21 cellular contexts compared by ENCODE assay signal in genomic region chr16:11530171-11530940, GRCh38. TPM values are rescaled to one million over a fixed set of nuclear protein-coding genes. Genes with fewer than 3 reads are reported as not detected.
A peak's percentile ranks its signal among the peaks of the same experiment; 100 is the strongest.
DNase-seq lines count a peak whose midpoint lies in the region; ATAC-seq, FAIRE-seq and TF ChIP-seq lines count a peak whose summit lies in the region.
"Had no signal": no experiment of that assay in that cellular context is flagged by ENCODE, and none has a peak within 500 bp of the region (broad histone marks: within the 10 kb centered on the region; RNA-seq: fewer than 3 reads in every experiment).

No MANE protein-coding gene starts in this region.

- no peak overlapping the region for H3K9ac ChIP-seq in neuronal stem cell (ENCODE audit: low read depth, low read length, poor library complexity)
- H3K9ac ChIP-seq in colonic mucosa (ENCODE audit: low read depth in 2 of 2, low read length in 2 of 2) = no peak overlapping the region
- H3K9ac ChIP-seq: parathyroid adenoma had no signal

- H3K14ac ChIP-seq in neuronal stem cell (ENCODE audit: low read length) = no peak overlapping the region

- H3K27me3 ChIP-seq in bronchial epithelial cell (ENCODE audit: control insufficient read depth, insufficient read depth, low read length) = no peaks in the 10 kb centered on the region
- peaks cover 0 to 3% (median 0%) of the 10 kb centered on the region in 3 experiments for H3K27me3 ChIP-seq in neuronal stem cell (ENCODE audit: control insufficient read depth in 3 of 3, insufficient read depth in 3 of 3, low read depth in 1 of 3, low read length in 3 of 3)
- H3K27me3 ChIP-seq in colonic mucosa = no peaks in the 10 kb centered on the region
- no peaks in the 10 kb centered on the region for H3K27me3 ChIP-seq in WERI-Rb-1 (ENCODE audit: insufficient read depth, low read depth, severe bottlenecking)

- H3K27ac ChIP-seq in neuronal stem cell (replicated peaks; ENCODE audit: low read length) (no peak overlapping the region), colonic mucosa (no peak overlapping the region), WERI-Rb-1 (no peak overlapping the region)
- H3K27ac ChIP-seq: parathyroid adenoma had no signal

- no peak overlapping the region for H4K8ac ChIP-seq in neuronal stem cell (ENCODE audit: low read depth, low read length)

- no peak for ATAC-seq in GM21367 (IDR thresholded peaks at IDR 0.05; ENCODE audit: unreplicated experiment)
- ATAC-seq: activated CD4-positive, CD25-positive, alpha-beta regulatory T cell treated with anti-CD3 and anti-CD28 coated beads, Interleukin-2, amount 50 U/mL, for 24 hours; activated CD8-positive, alpha-beta T cell treated with anti-CD3 and anti-CD28 coated beads for 36 hours; CD8-positive, alpha-beta T cell; naive thymus-derived CD4-positive, alpha-beta T cell had no signal

- no peak overlapping the region for H2AK5ac ChIP-seq in neuronal stem cell (ENCODE audit: low read depth, low read length)

- no peaks in the 10 kb centered on the region for H3K79me1 ChIP-seq in neuronal stem cell (ENCODE audit: low read depth, low read length)

- no peak overlapping the region for H4K91ac ChIP-seq in neuronal stem cell (ENCODE audit: low read depth, low read length, poor library complexity)

- DNase-seq in ELR (ENCODE audit: low read depth) (peak; percentile 25), NCI-H226 (peak; percentile 41), bronchial epithelial cell (ENCODE audit: low read depth) (peak; percentile 23), neuronal stem cell (ENCODE audit: low spot score) (no peak), colonic mucosa (no peak), WERI-Rb-1 (no peak)
- no peak for DNase-seq in activated CD8-positive, alpha-beta memory T cell treated with anti-CD3 and anti-CD28 coated beads for 24 hours
- DNase-seq: activated CD8-positive, alpha-beta T cell treated with anti-CD3 and anti-CD28 coated beads for 36 hours; CD8-positive, alpha-beta T cell; cortex of kidney; DMS153; GDM1; head of caudate nucleus; naive thymus-derived CD4-positive, alpha-beta T cell; NCI-H1092; NCI-H2029 treated with DMSO at 0.1 percent for 48 hours; NCI-H510A treated with DMSO at 0.1 percent for 48 hours had no signal

- no CpG with 5 or more reads among the region's 8 CpGs for WGBS in neuronal stem cell (ENCODE audit: extremely low coverage in 2 of 2, insufficient read length in 2 of 2, insufficient replicate concordance in 1 of 2), 2 donors

- H3K4ac ChIP-seq in neuronal stem cell (ENCODE audit: low read length) = no peak overlapping the region

- H3K36me3 ChIP-seq in bronchial epithelial cell (ENCODE audit: control insufficient read depth, insufficient read depth, low read length) = no peaks in the 10 kb centered on the region
- H3K36me3 ChIP-seq in neuronal stem cell (replicated peaks in 1 of 2; ENCODE audit: control insufficient read depth in 2 of 2, insufficient read depth in 2 of 2, low read length in 2 of 2) = no peaks in the 10 kb centered on the region
- no peaks in the 10 kb centered on the region for H3K36me3 ChIP-seq in colonic mucosa
- H3K36me3 ChIP-seq in WERI-Rb-1 = no peaks in the 10 kb centered on the region

- no peak overlapping the region for H3K23ac ChIP-seq in neuronal stem cell (ENCODE audit: low read depth, low read length, poor library complexity)

- H2BK15ac ChIP-seq in neuronal stem cell (ENCODE audit: low read length) = no peak overlapping the region

- H3K9me3 ChIP-seq in neuronal stem cell (replicated peaks in 1 of 2; ENCODE audit: control insufficient read depth in 2 of 2, insufficient read depth in 1 of 2, low read depth in 1 of 2, low read length in 2 of 2) = no peaks in the 10 kb centered on the region
- no peaks in the 10 kb centered on the region for H3K9me3 ChIP-seq in colonic mucosa
- no peaks in the 10 kb centered on the region for H3K9me3 ChIP-seq in WERI-Rb-1 (ENCODE audit: severe bottlenecking)

- no peak overlapping the region for H2BK5ac ChIP-seq in neuronal stem cell (ENCODE audit: low read length)

- peak overlapping the region; percentile 18 for H2BK12ac ChIP-seq in neuronal stem cell (ENCODE audit: low read length)

- H2BK120ac ChIP-seq in neuronal stem cell (ENCODE audit: low read depth, low read length) = no peak overlapping the region

- no peak overlapping the region for H3K4me2 ChIP-seq in neuronal stem cell (ENCODE audit: insufficient read depth, low read length, poor library complexity, severe bottlenecking)

- TF ChIP-seq CTCF in bronchial epithelial cell (IDR thresholded peaks at IDR 0.05; ENCODE audit: insufficient read depth, low read length, severe bottlenecking) (no peak), colonic mucosa (IDR thresholded peaks at IDR 0.05) (no peak), WERI-Rb-1 (IDR thresholded peaks at IDR 0.05; ENCODE audit: low read depth, low read length) (no peak)

- intact Hi-C loops in colonic mucosa (cut with DNase I) = loop anchor here (5.0 to 10.0 kb wide), 3 partner anchors 123 to 284 kb away; no protein-coding TSS in a partner anchor

- no peak overlapping the region for H2AFZ ChIP-seq in neuronal stem cell (ENCODE audit: low read length)
- H2AFZ ChIP-seq: parathyroid adenoma had no signal

- H3K4me1 ChIP-seq in neuronal stem cell (ENCODE audit: control insufficient read depth in 2 of 2, insufficient read depth in 1 of 2, low read depth in 1 of 2, low read length in 2 of 2) (peaks cover 6 to 7% of the 10 kb centered on the region in 2 donors), colonic mucosa (peaks cover 3% of the 10 kb centered on the region)
- H3K4me1 ChIP-seq: parathyroid adenoma had no signal

- FAIRE-seq in bronchial epithelial cell (lab: Jason Lieb, UNC) = no peak
- FAIRE-seq: endometrium had no signal

- H3K4me3 ChIP-seq in bronchial epithelial cell (ENCODE audit: low read depth, low read length) (no peak overlapping the region), neuronal stem cell (ENCODE audit: low read length in 2 of 2) (no peak overlapping the region), colonic mucosa (no peak overlapping the region), WERI-Rb-1 (ENCODE audit: low read depth, low read length) (no peak overlapping the region)

- peak overlapping the region; percentile 65 for H3K18ac ChIP-seq in neuronal stem cell (ENCODE audit: low read length)

RNA-seq across cellular contexts. Expression of gene LITAF, which starts 56.4 kb away (rescaled TPM):
- 71.6 and 122 TPM in 2 replicates for total RNA-seq in bronchial epithelial cell
- polyA plus RNA-seq in neuronal stem cell (2013, experiment 1 of 2) = 85.6 TPM
- polyA plus RNA-seq in neuronal stem cell (2013, experiment 2 of 2) = 87.4 TPM
- total RNA-seq in colonic mucosa = 100 to 1,000 TPM; 144 to 211 TPM

Comparison
In these comparisons a context has a peak if more than half of its experiments do, and no peak if none do; other contexts are left out.
1. DNase-seq: peak in ELR (single experiment), NCI-H226 (single experiment) and bronchial epithelial cell (single experiment); none in neuronal stem cell (single experiment), colonic mucosa (single experiment), WERI-Rb-1 (single experiment) and activated CD8-positive, alpha-beta memory T cell treated with anti-CD3 and anti-CD28 coated beads for 24 hours (single experiment).